Comparison of ENCODE assay signal across 16 cellular contexts in the genomic region with DNA sequence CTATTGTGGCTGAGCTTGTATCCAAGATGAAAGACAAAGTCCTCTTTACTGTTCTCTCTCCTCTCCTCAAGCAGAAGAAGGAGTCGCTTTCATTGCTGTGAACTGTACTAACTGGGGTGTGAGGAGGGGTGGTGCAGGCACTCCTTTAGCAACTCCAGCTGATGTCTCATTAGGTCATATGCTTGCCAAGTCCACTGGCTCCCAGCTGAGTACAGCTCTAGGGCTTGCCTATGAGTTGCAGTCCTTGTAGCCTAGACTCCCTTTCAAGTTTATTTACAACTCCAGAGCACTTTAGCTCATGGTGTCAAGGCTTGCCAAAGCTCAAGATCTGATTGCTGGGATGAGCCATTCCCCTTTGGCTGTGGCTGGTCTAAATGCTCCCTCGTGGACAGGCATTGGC. TPM values are rescaled to one million over a fixed set of nuclear protein-coding genes. Genes with fewer than 3 reads are reported as not detected.
"Had no signal": no experiment of that assay in that cellular context is flagged by ENCODE, and none has a peak within 500 bp of the region (broad histone marks: within the 10 kb centered on the region; RNA-seq: fewer than 3 reads in every experiment).

No MANE protein-coding gene starts in this region.

- DNase-seq: activated CD4-positive, alpha-beta T cell treated with anti-CD3 and anti-CD28 coated beads, Interleukin-2, amount 50 U/mL, for 1 hour; activated CD4-positive, CD25-positive, alpha-beta regulatory T cell; activated effector memory CD4-positive, alpha-beta T cell treated with anti-CD3 and anti-CD28 coated beads, Interleukin-2, amount 50 U/mL, for 16 hours; activated T-cell treated with anti-CD3 and anti-CD28 coated beads, Interleukin-2, amount 50 U/mL, for 1 hour; anterior cingulate cortex; esophagus squamous epithelium; immature natural killer cell; left cardiac atrium; naive thymus-derived CD4-positive, alpha-beta T cell; posterior cingulate gyrus; right lobe of liver; stimulated activated CD4-positive, alpha-beta T cell treated with anti-CD3 and anti-CD28 coated beads, Interleukin-2, amount 100 ng/mL, for 24 hours; stimulated activated naive CD4-positive, alpha-beta T cell treated with Interleukin-2 at 50 U/mL for 16 hours had no signal

- H3K27ac ChIP-seq: breast epithelium, esophagus squamous epithelium, right lobe of liver, suprapubic skin had no signal

- H3K9me3 ChIP-seq: esophagus squamous epithelium, right lobe of liver had no signal

- H3K4me1 ChIP-seq: breast epithelium, esophagus squamous epithelium, right lobe of liver, suprapubic skin had no signal

- H3K36me3 ChIP-seq: breast epithelium, esophagus squamous epithelium, right lobe of liver, suprapubic skin had no signal

- H3K4me3 ChIP-seq: breast epithelium, esophagus squamous epithelium, right lobe of liver, suprapubic skin had no signal

- H3K27me3 ChIP-seq: breast epithelium, esophagus squamous epithelium, right lobe of liver, suprapubic skin had no signal

- ATAC-seq: naive thymus-derived CD4-positive, alpha-beta T cell; right lobe of liver had no signal

RNA-seq across cellular contexts. Expression of gene PDGFD, which starts 55.1 kb away (rescaled TPM):
- total RNA-seq: T-helper 2 cell treated with Interferon-gamma antibody and Interleukin-4, amounts not matched to agents 100 ng/mL and 5 ng/mL, for 36 hours had no signal
